18 cellular contexts compared by ENCODE assay signal in the genomic region with DNA sequence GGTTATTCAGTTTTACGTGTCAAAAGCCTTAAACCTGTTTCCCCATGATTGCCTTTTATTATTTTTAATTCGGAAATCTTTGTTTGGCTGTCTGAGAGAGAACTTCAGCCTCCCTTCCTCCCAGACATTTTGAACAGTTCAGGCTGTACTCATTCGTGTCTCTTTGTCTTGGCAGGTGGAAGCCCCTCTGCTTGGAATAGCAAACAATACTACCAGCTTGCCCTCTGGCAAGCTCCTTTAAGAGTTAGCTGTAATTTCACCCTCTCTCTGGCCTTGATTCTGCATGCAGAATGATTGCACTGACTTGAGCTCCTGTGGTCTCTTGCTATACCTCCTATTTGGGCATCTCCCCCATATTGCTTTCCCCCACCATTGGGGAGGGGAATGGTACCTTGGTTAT.
"Had no signal": no experiment of that assay in that cellular context is flagged by ENCODE, and none has a peak within 500 bp of the region (broad histone marks: within the 10 kb centered on the region; RNA-seq: fewer than 3 reads in every experiment).

No MANE protein-coding gene starts in this region.

- H3K27me3 Mint-ChIP-seq: stimulated activated naive CD8-positive, alpha-beta T cell treated with anti-CD3 and anti-CD28 coated beads, Interleukin-15, Interleukin-2, amounts not matched to agents 100 ng/mL and 50 ng/mL, for 24 hours had no signal

- H3K27me3 ChIP-seq: foreskin keratinocyte, heart left ventricle, neutrophil, spleen, transverse colon had no signal

- H3K9me3 Mint-ChIP-seq: endodermal cell; naive thymus-derived CD8-positive, alpha-beta T cell; stimulated activated memory B cell treated with anti-CD40 and anti-IgM and Interleukin-4, amounts not matched to agents 10 μg/mL and 1 μg/mL and 100 μg/mL, for 72 hours; stimulated activated naive CD8-positive, alpha-beta T cell treated with anti-CD3 and anti-CD28 coated beads, Interleukin-15, Interleukin-2, amounts not matched to agents 100 ng/mL and 50 ng/mL, for 24 hours had no signal

- H3K27ac Mint-ChIP-seq: endodermal cell; stimulated activated memory B cell treated with anti-CD40 and anti-IgM and Interleukin-4, amounts not matched to agents 10 μg/mL and 1 μg/mL and 100 μg/mL, for 72 hours; stimulated activated naive CD8-positive, alpha-beta T cell treated with anti-CD3 and anti-CD28 coated beads, Interleukin-15, Interleukin-2, amounts not matched to agents 100 ng/mL and 50 ng/mL, for 24 hours had no signal

- H3K9me3 ChIP-seq: heart left ventricle, mucosa of descending colon, neutrophil, spleen, transverse colon had no signal

- DNase-seq: effector CD4-positive, alpha-beta T cell; erythroblast; foreskin keratinocyte; heart left ventricle; hippocampal formation; mucosa of descending colon; naive thymus-derived CD8-positive, alpha-beta T cell; spleen; stimulated activated CD4-positive, alpha-beta T cell treated with anti-CD3 and anti-CD28 coated beads, Interleukin-15, amount 100 ng/mL, for 24 hours; stimulated activated CD4-positive, alpha-beta T cell treated with anti-CD3 and anti-CD28 coated beads, Interleukin-1b, Interleukin-23, amount 100 ng/mL, for 48 hours; stimulated activated CD4-positive, alpha-beta T cell treated with anti-CD3 and anti-CD28 coated beads, Interleukin-4, amount 100 ng/mL, for 24 hours; transverse colon had no signal

- ATAC-seq: foreskin keratinocyte; stimulated activated memory B cell treated with anti-CD40 and anti-IgM and Interleukin-4, amounts not matched to agents 10 μg/mL and 1 μg/mL and 100 μg/mL, for 72 hours had no signal

- H3K36me3 ChIP-seq: heart left ventricle, neutrophil, spleen, transverse colon had no signal

- H3K27ac ChIP-seq: coronary artery, foreskin keratinocyte, neutrophil, spleen, transverse colon had no signal

- H3K36me3 Mint-ChIP-seq: stimulated activated memory B cell treated with anti-CD40 and anti-IgM and Interleukin-4, amounts not matched to agents 10 μg/mL and 1 μg/mL and 100 μg/mL, for 72 hours had no signal

- H3K4me3 ChIP-seq: coronary artery, mucosa of descending colon, spleen, transverse colon had no signal

- FAIRE-seq: endothelial cell of umbilical vein had no signal

- H3K4me3 Mint-ChIP-seq: endodermal cell; naive thymus-derived CD8-positive, alpha-beta T cell; stimulated activated memory B cell treated with anti-CD40 and anti-IgM and Interleukin-4, amounts not matched to agents 10 μg/mL and 1 μg/mL and 100 μg/mL, for 72 hours; stimulated activated naive CD8-positive, alpha-beta T cell treated with anti-CD3 and anti-CD28 coated beads, Interleukin-15, Interleukin-2, amounts not matched to agents 100 ng/mL and 50 ng/mL, for 24 hours had no signal
